7 cellular contexts compared by ENCODE assay signal in the genomic region with DNA sequence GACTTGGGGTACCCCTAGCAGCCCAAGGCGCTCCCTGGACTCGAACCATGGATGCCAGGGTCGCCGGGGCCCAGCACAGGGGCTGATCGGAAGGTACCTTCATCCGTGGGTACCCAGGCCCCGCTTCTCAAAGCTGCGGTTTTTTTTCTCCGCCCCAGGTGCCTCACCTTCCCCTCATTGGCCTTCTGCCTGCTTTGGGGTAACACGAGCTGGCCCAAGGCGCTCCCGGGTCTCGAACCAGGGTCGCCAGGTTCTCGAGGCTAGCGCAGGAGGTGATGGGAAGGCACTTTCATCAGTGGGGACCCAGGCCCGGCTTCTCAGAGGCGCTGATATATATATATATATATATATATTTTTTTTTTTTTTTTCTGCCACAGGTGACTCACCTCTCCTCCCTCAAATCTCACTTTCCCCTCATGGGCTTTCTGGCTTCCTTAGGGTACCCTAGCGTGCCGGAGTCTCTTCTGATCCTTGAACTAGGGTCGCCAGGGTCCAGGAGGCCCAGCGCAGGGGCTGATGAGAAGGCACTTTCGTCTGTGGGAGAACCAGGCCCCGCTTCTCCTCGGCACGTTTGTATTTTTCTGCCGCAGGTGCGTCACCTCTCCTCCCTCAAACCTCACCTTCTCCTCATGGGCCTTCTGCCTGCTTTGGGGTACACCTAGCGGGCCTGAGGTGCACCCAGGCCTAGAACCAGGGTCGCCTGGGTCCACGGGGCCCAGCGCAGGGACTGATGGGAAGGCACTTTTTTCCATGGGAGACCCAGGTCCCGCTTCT.
DNase-seq lines count a peak whose midpoint lies in the region; ATAC-seq and TF ChIP-seq lines count a peak whose summit lies in the region.
"Not testable (repeated sequence)": the region's sequence is repeated elsewhere in the genome, so short reads cannot be mapped to it uniquely, and the experiment has no call there.

No MANE protein-coding gene starts in this region.

- TF ChIP-seq POLR2A in sigmoid colon (IDR thresholded peaks at IDR 0.05), result not testable (repeated sequence)

- DNase-seq in NCI-H226 (peak; percentile 0), cardiac septum (ENCODE audit: low spot score) (peak; percentile 73), mesenteric fat pad (ENCODE audit: low spot score) (peak; percentile 90), sigmoid colon (peak; percentile 65), upper lobe of right lung (peak; percentile 41)
- DNase-seq in activated effector memory CD4-positive, alpha-beta T cell treated with anti-CD3 and anti-CD28 coated beads, Interleukin-2, amount 50 U/mL, for 16 hours, result peak; percentile 59
- DNase-seq in effector CD4-positive, alpha-beta T cell, result peak; percentile 1

- not testable (repeated sequence) for H3K27ac ChIP-seq in sigmoid colon, upper lobe of right lung

- H3K36me3 ChIP-seq in sigmoid colon, upper lobe of right lung: not testable (repeated sequence)

- 86 to 91% methylated on average over 32 to 33 of the region's 33 CpGs for WGBS in sigmoid colon, 2 donors

- not testable (repeated sequence) for H3K27me3 ChIP-seq in sigmoid colon, upper lobe of right lung

- ATAC-seq in upper lobe of right lung, result not testable (repeated sequence)

- not testable (repeated sequence) for H3K4me1 ChIP-seq in sigmoid colon, upper lobe of right lung

- H3K4me3 ChIP-seq in sigmoid colon, upper lobe of right lung: not testable (repeated sequence)

- TF ChIP-seq CTCF in sigmoid colon (IDR thresholded peaks at IDR 0.05); upper lobe of right lung (IDR thresholded peaks at IDR 0.05): not testable (repeated sequence)

- intact Hi-C loops in cardiac septum (cut with DNase I); sigmoid colon (cut with DNase I); upper lobe of right lung (cut with DNase I): not testable (repeated sequence)

- TF ChIP-seq EP300 in sigmoid colon (IDR thresholded peaks at IDR 0.05), result not testable (repeated sequence)

- H3K9me3 ChIP-seq in sigmoid colon, upper lobe of right lung: not testable (repeated sequence)

Comparison
In these comparisons a context has a peak if more than half of its experiments do, and no peak if none do; other contexts are left out.
1. DNase-seq: peak in every context shown above with its lines; median percentile 90 in mesenteric fat pad; 73 in cardiac septum; 65 in sigmoid colon; 59 in activated effector memory CD4-positive, alpha-beta T cell treated with anti-CD3 and anti-CD28 coated beads, Interleukin-2, amount 50 U/mL, for 16 hours; 41 in upper lobe of right lung; 1 in effector CD4-positive, alpha-beta T cell; 0 in NCI-H226.